Comparison of ENCODE assay signal across 1 cellular context in genomic region chr16:6193718-6194117, GRCh38.
TF ChIP-seq lines count a peak whose summit lies in the region.

No MANE protein-coding gene starts in this region.

TF ChIP-seq in PFSK-1, 5 proteins besides CTCF, POLR2A, EP300 and RAD21 (continued from another document):
- TF ChIP-seq REST (IDR thresholded peaks at IDR 0.05; ENCODE audit: insufficient read depth in 1 of 2, low read depth in 2 of 2, low read length in 2 of 2) (peak; percentile 63 to 92; a peak in 3 of 4 replicates), SIN3A (IDR thresholded peaks at IDR 0.05; ENCODE audit: borderline replicate concordance, insufficient read depth, low read length) (no peak), POLR2AphosphoS5 (IDR thresholded peaks at IDR 0.05; ENCODE audit: low read depth, low read length) (no peak)
